In the genomic region with DNA sequence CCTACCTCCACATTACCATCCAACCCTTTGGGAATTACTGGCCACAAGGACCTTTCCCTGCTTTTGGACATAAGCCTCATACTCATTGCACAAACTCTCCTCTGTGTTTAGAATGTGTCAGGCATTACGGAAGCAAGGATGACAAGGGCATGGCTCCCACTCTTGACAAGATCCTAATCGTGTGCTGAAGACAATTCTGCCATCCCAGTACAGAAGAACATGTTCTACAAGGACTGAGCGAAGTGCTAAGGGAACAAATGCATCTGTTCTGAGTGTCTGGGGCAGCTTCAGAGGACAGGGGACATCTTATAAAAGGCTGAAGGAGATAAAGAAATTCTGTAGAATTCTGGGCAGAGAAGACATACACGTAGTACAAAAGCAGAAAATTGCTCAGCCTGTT, we compare ENCODE assay signal across 20 cellular contexts.
DNase-seq lines count a peak whose midpoint lies in the region; FAIRE-seq and TF ChIP-seq lines count a peak whose summit lies in the region.
"Had no signal": no experiment of that assay in that cellular context is flagged by ENCODE, and none has a peak within 500 bp of the region (broad histone marks: within the 10 kb centered on the region; RNA-seq: fewer than 3 reads in every experiment).

No MANE protein-coding gene starts in this region.

- H3K4me3 ChIP-seq in osteoblast (ENCODE audit: insufficient read depth, low read length) = no peak overlapping the region
- no peak overlapping the region for H3K4me3 ChIP-seq in right atrium auricular region
- H3K4me3 ChIP-seq: BLaER1 treated with 17β-estradiol and CSF1 and Interleukin-3, amounts not matched to agents 10 nM and 100 nM; GM12878; GM23248 had no signal

- H3K4me1 Mint-ChIP-seq in glutamatergic neuron (ENCODE audit: low read depth, unreplicated experiment) = peaks cover 21% of the 10 kb centered on the region
- peaks cover 12% of the 10 kb centered on the region for H3K4me1 Mint-ChIP-seq in CD14-positive monocyte

- DNase-seq in HTR-8/SVneo (ENCODE audit: insufficient read length, low spot score) = no peak
- no peak for DNase-seq in glutamatergic neuron
- DNase-seq in osteoblast (ENCODE audit: insufficient read length, low spot score, missing footprints) = no peak
- no peak for DNase-seq in DMS79 (lab: John Stamatoyannopoulos, UW)
- no peak for DNase-seq in DMS153 (lab: John Stamatoyannopoulos, UW)
- DNase-seq in CD14-positive monocyte (ENCODE audit: low spot score) = no peak
- no peak for DNase-seq in right atrium auricular region (ENCODE audit: low spot score)
- DNase-seq: Caco-2; CD4-positive, CD25-positive, alpha-beta regulatory T cell; CD8-positive, alpha-beta memory T cell; DMS79 treated with DMSO at 0.1 percent for 48 hours; GF-D8; GM23248; HCEC 1CT had no signal

- no peaks in the 10 kb centered on the region for H3K79me2 ChIP-seq in osteoblast (ENCODE audit: insufficient read depth, low read length)

- H3K36me3 ChIP-seq in osteoblast (ENCODE audit: insufficient read depth, low read length) (no peaks in the 10 kb centered on the region), right atrium auricular region (no peaks in the 10 kb centered on the region)
- H3K36me3 ChIP-seq: BLaER1 treated with 17β-estradiol and CSF1 and Interleukin-3, amounts not matched to agents 10 nM and 100 nM had no signal

- H3K36me3 Mint-ChIP-seq in glutamatergic neuron (ENCODE audit: unreplicated experiment) (no peaks in the 10 kb centered on the region), CD14-positive monocyte (no peaks in the 10 kb centered on the region)
- H3K36me3 Mint-ChIP-seq: CD4-positive, CD25-positive, alpha-beta regulatory T cell; CD8-positive, alpha-beta memory T cell had no signal

- H3K27ac ChIP-seq in osteoblast (ENCODE audit: low read depth, low read length) (no peak overlapping the region), right atrium auricular region (no peak overlapping the region)
- H3K27ac ChIP-seq: BLaER1 treated with 17β-estradiol and CSF1 and Interleukin-3, amounts not matched to agents 10 nM and 100 nM; GM23248 had no signal

- H3K4me3 Mint-ChIP-seq in glutamatergic neuron (ENCODE audit: unreplicated experiment) (no peak overlapping the region), CD14-positive monocyte (no peak overlapping the region)
- H3K4me3 Mint-ChIP-seq: B cell; CD4-positive, CD25-positive, alpha-beta regulatory T cell; CD8-positive, alpha-beta memory T cell had no signal

- H3K27me3 ChIP-seq in osteoblast (ENCODE audit: insufficient read depth, low read length) = no peaks in the 10 kb centered on the region
- no peaks in the 10 kb centered on the region for H3K27me3 ChIP-seq in right atrium auricular region

- H3K9me3 ChIP-seq in osteoblast (ENCODE audit: low read depth, low read length) = no peaks in the 10 kb centered on the region
- H3K9me3 ChIP-seq in right atrium auricular region = no peaks in the 10 kb centered on the region
- H3K9me3 ChIP-seq: BLaER1 treated with 17β-estradiol and CSF1 and Interleukin-3, amounts not matched to agents 10 nM and 100 nM; Caco-2 had no signal

- H3K27ac Mint-ChIP-seq in glutamatergic neuron (ENCODE audit: unreplicated experiment) (peak overlapping the region; percentile 16), CD14-positive monocyte (no peak overlapping the region)
- H3K27ac Mint-ChIP-seq: B cell; CD4-positive, CD25-positive, alpha-beta regulatory T cell; CD8-positive, alpha-beta memory T cell had no signal

- peak; percentile 23 for FAIRE-seq in HTR-8/SVneo (lab: Jason Lieb, UNC)
- FAIRE-seq: D721Med, GM12878, GM19239, H54 had no signal

- peaks cover 14% of the 10 kb centered on the region for H3K4me1 ChIP-seq in osteoblast (ENCODE audit: insufficient read depth, low read length)
- peaks cover 0 to 12% of the 10 kb centered on the region in 2 donors for H3K4me1 ChIP-seq in right atrium auricular region
- H3K4me1 ChIP-seq: Caco-2 had no signal

- no peak for TF ChIP-seq CTCF in glutamatergic neuron (IDR thresholded peaks at IDR 0.05; ENCODE audit: partially characterized antibody, unreplicated experiment)
- TF ChIP-seq CTCF in osteoblast (IDR thresholded peaks at IDR 0.05; ENCODE audit: extremely low read depth, low read depth, low read length) = no peak
- TF ChIP-seq CTCF in CD14-positive monocyte (IDR thresholded peaks at IDR 0.05) = no peak
- no peak for TF ChIP-seq CTCF in right atrium auricular region (IDR thresholded peaks at IDR 0.05)

- no peaks in the 10 kb centered on the region for H4K20me1 ChIP-seq in osteoblast (ENCODE audit: insufficient read depth, low read length)
- H4K20me1 ChIP-seq: BLaER1 treated with 17β-estradiol and CSF1 and Interleukin-3, amounts not matched to agents 10 nM and 100 nM had no signal

- intact Hi-C loops in CD14-positive monocyte (cut with micrococcal nuclease) = loop anchor here in 1 of 2 donors (10.0 kb wide), 1 partner anchor 230 kb away; no protein-coding TSS in a partner anchor

- H3K9me3 Mint-ChIP-seq in glutamatergic neuron (ENCODE audit: unreplicated experiment) (no peaks in the 10 kb centered on the region), CD14-positive monocyte (peaks cover 0 to 2% (median 0%) of the 10 kb centered on the region in 7 donors)

- H3K27me3 Mint-ChIP-seq in glutamatergic neuron (ENCODE audit: unreplicated experiment) = no peaks in the 10 kb centered on the region
- peaks cover 21 to 43% (median 32%) of the 10 kb centered on the region in 3 donors for H3K27me3 Mint-ChIP-seq in CD14-positive monocyte (ENCODE audit: low read depth in 3 of 3)

- peak overlapping the region; percentile 49 for H2AFZ ChIP-seq in osteoblast (ENCODE audit: low read length)
- H2AFZ ChIP-seq: GM23248 had no signal

- H3K4me2 ChIP-seq in osteoblast (ENCODE audit: insufficient read depth, low read length) = no peak overlapping the region
- H3K4me2 ChIP-seq: BLaER1 treated with 17β-estradiol and CSF1 and Interleukin-3, amounts not matched to agents 10 nM and 100 nM had no signal
